Comparison of ENCODE assay signal across 18 cellular contexts in genomic region chr13:97221046-97221445, GRCh38. TPM values are rescaled to one million over a fixed set of nuclear protein-coding genes. Genes with fewer than 3 reads are reported as not detected.
DNase-seq lines count a peak whose midpoint lies in the region; FAIRE-seq and TF ChIP-seq lines count a peak whose summit lies in the region.
"Had no signal": no experiment of that assay in that cellular context is flagged by ENCODE, and none has a peak within 500 bp of the region (broad histone marks: within the 10 kb centered on the region; RNA-seq: fewer than 3 reads in every experiment).

No MANE protein-coding gene starts in this region.

- H3K9me3 ChIP-seq in DOHH2 (ENCODE audit: control insufficient read depth, insufficient read depth, low read length) (no peaks in the 10 kb centered on the region), SU-DHL-6 (ENCODE audit: insufficient read depth, low read length) (no peaks in the 10 kb centered on the region), stomach (no peaks in the 10 kb centered on the region)
- H3K9me3 ChIP-seq: adrenal gland, thyroid gland had no signal

- intact Hi-C loops in stomach (cut with DNase I; ENCODE audit: low total_unique reads), result no loop called here

- H3K9me2 ChIP-seq in DOHH2 (replicated peaks; ENCODE audit: control insufficient read depth, low read length) (no peaks in the 10 kb centered on the region), SU-DHL-6 (replicated peaks; ENCODE audit: insufficient read depth, low read length) (no peaks in the 10 kb centered on the region)

- H3K9ac ChIP-seq in SU-DHL-6 (ENCODE audit: low read length), result no peak overlapping the region

- no peak for TF ChIP-seq CTCF in DOHH2 (IDR thresholded peaks at IDR 0.05; ENCODE audit: low read depth, low read length, poor library complexity, severe bottlenecking)
- TF ChIP-seq CTCF in SU-DHL-6 (IDR thresholded peaks at IDR 0.05; ENCODE audit: insufficient read depth, low read length, poor library complexity, severe bottlenecking), result no peak
- TF ChIP-seq CTCF in stomach (IDR thresholded peaks at IDR 0.05), result no peak

- no peak for TF ChIP-seq EP300 in stomach (IDR thresholded peaks at IDR 0.05)

- H3F3A ChIP-seq in DOHH2 (ENCODE audit: control insufficient read depth, insufficient read depth), result peaks cover 13% of the 10 kb centered on the region
- H3F3A ChIP-seq in SU-DHL-6 (ENCODE audit: insufficient read depth), result no peaks in the 10 kb centered on the region; the same call in 1 of the 2 replicates

- WGBS in stomach, 5 donors, result 83 to 92% (median 88%) methylated on average over 2 of the region's 2 CpGs

- H3K36me3 ChIP-seq in DOHH2 (ENCODE audit: control insufficient read depth, low read length) (no peaks in the 10 kb centered on the region), SU-DHL-6 (ENCODE audit: low read length) (no peaks in the 10 kb centered on the region), stomach (no peaks in the 10 kb centered on the region)
- H3K36me3 ChIP-seq: adrenal gland, thyroid gland had no signal

- peaks cover 39% of the 10 kb centered on the region for H3K79me2 ChIP-seq in DOHH2 (ENCODE audit: control insufficient read depth, low read length)
- peaks cover 10% of the 10 kb centered on the region; the same call in 1 of the 2 replicates for H3K79me2 ChIP-seq in SU-DHL-6 (ENCODE audit: insufficient read depth, low read length)

- peak; percentile 48 for DNase-seq in medulla oblongata (ENCODE audit: extremely low spot score)
- DNase-seq in stomach, result no peak
- DNase-seq in urothelium cell line (ENCODE audit: low spot score), result no peak
- no peak for DNase-seq in NCI-H82 treated with DMSO at 0.1 percent for 48 hours (lab: John Stamatoyannopoulos, UW; ENCODE audit: unreplicated experiment)
- DNase-seq in UCSD-AML1 (lab: John Stamatoyannopoulos, UW; ENCODE audit: unreplicated experiment), result no peak
- DNase-seq in NCI-H774 (lab: John Stamatoyannopoulos, UW), result no peak
- DNase-seq: activated CD4-positive, alpha-beta T cell treated with anti-CD3 and anti-CD28 coated beads, Interleukin-2, amount 10 ng/mL, durations not matched to agents 7 days and 5 days; activated T-cell treated with anti-CD3 and anti-CD28 coated beads, Interleukin-2, amount 50 U/mL, for 24 hours; adrenal gland; AML-193; kidney; NCI-H2081 treated with DMSO at 0.1 percent for 48 hours; retina; Right ventricle myocardium superior; T1000; thyroid gland had no signal

- H3K4me3 ChIP-seq in DOHH2 (ENCODE audit: low read length) (no peak overlapping the region), SU-DHL-6 (ENCODE audit: insufficient read depth, low read length, poor library complexity, severe bottlenecking) (no peak overlapping the region), stomach (peak overlapping the region in 1 of 4 donors; percentile 62)

- H3K4me2 ChIP-seq in DOHH2 (ENCODE audit: low read length) (peak overlapping the region; percentile 97; the same call in 1 of the 2 replicates), SU-DHL-6 (ENCODE audit: low read depth, low read length, poor library complexity, severe bottlenecking) (no peak overlapping the region)

- H4K20me1 ChIP-seq in DOHH2 (ENCODE audit: control insufficient read depth, insufficient read depth, low read depth, low read length), result no peaks in the 10 kb centered on the region
- no peaks in the 10 kb centered on the region for H4K20me1 ChIP-seq in SU-DHL-6 (ENCODE audit: low read depth, low read length)

- peak overlapping the region; percentile 96 for H2AFZ ChIP-seq in SU-DHL-6 (ENCODE audit: low read depth, low read length, severe bottlenecking)

- H3K27ac ChIP-seq in DOHH2 (ENCODE audit: low read depth, low read length), result no peak overlapping the region
- no peak overlapping the region for H3K27ac ChIP-seq in SU-DHL-6 (ENCODE audit: low read depth, low read length)
- peak overlapping the region in 3 of 5 donors; percentile 90 to 95 (median 93) for H3K27ac ChIP-seq in stomach

- H3K4me1 ChIP-seq in DOHH2 (ENCODE audit: control insufficient read depth, low read length), result peaks cover 31% of the 10 kb centered on the region
- H3K4me1 ChIP-seq in stomach, result peaks cover 20 to 32% (median 26%) of the 10 kb centered on the region in 4 donors

- no peak for FAIRE-seq in urothelium cell line (lab: Jason Lieb, UNC)
- FAIRE-seq: kidney had no signal

- TF ChIP-seq POLR2A in stomach (IDR thresholded peaks at IDR 0.05), result no peak

- H3K27me3 ChIP-seq in DOHH2 (ENCODE audit: control insufficient read depth, low read length) (no peaks in the 10 kb centered on the region), SU-DHL-6 (ENCODE audit: low read length) (no peaks in the 10 kb centered on the region), stomach (no peaks in the 10 kb centered on the region)
- H3K27me3 ChIP-seq: adrenal gland, thyroid gland had no signal

RNA-seq across cellular contexts. Expression of gene MBNL2, which starts 1.1 kb away (rescaled TPM):
- 10 to 100 TPM; 23.9 to 74.5 (median 50.0) TPM for total RNA-seq in stomach
- polyA plus RNA-seq in stomach, result 10 to 100 TPM in 2 of 3 donors, 1 to 10 TPM in 1; 8.3 to 17.6 (median 15.9) TPM

Comparison
In these comparisons a context has a peak if more than half of its experiments do, and no peak if none do; other contexts are left out.
1. H3K27ac ChIP-seq: peak in stomach (3 of 5); none in DOHH2 (single experiment) and SU-DHL-6 (single experiment).